Comparison of ENCODE assay signal across 1 cellular context in genomic region chr19:41859618-41860418, GRCh38.
TF ChIP-seq lines count a peak whose summit lies in the region.

RPS19 (plus strand) TSS chr19:41860255; CDS start chr19:41860775, 520 bp downstream.

TF ChIP-seq in HepG2, 621 proteins besides CTCF, POLR2A, EP300 and RAD21 (continued from another document and continues in another):
- TF ChIP-seq, protein P1, sequence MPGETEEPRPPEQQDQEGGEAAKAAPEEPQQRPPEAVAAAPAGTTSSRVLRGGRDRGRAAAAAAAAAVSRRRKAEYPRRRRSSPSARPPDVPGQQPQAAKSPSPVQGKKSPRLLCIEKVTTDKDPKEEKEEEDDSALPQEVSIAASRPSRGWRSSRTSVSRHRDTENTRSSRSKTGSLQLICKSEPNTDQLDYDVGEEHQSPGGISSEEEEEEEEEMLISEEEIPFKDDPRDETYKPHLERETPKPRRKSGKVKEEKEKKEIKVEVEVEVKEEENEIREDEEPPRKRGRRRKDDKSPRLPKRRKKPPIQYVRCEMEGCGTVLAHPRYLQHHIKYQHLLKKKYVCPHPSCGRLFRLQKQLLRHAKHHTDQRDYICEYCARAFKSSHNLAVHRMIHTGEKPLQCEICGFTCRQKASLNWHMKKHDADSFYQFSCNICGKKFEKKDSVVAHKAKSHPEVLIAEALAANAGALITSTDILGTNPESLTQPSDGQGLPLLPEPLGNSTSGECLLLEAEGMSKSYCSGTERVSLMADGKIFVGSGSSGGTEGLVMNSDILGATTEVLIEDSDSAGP (CRISPR knock-in tag; IDR thresholded peaks at IDR 0.05; ENCODE audit: borderline replicate concordance): peak; percentile 87
- peak; percentile 37; the same call in 1 of the 2 replicates for TF ChIP-seq ZNF160 (CRISPR knock-in tag; IDR thresholded peaks at IDR 0.05)
- peak; percentile 99 for TF ChIP-seq ELF1 (CRISPR knock-in tag; IDR thresholded peaks at IDR 0.05)
- 0 out of 2 replicates have a peak, but pooled peaks have one; percentile 83 for TF ChIP-seq ZNF558 (CRISPR knock-in tag; IDR thresholded peaks at IDR 0.05; ENCODE audit: borderline replicate concordance)
- TF ChIP-seq ZNF816 (CRISPR knock-in tag; IDR thresholded peaks at IDR 0.05; ENCODE audit: borderline replicate concordance): no peak; the same call in 1 of the 2 replicates
- peak; percentile 52 for TF ChIP-seq EEA1 (CRISPR knock-in tag; IDR thresholded peaks at IDR 0.05; ENCODE audit: borderline replicate concordance)
- no peak; the same call in 1 of the 2 replicates for TF ChIP-seq ZNF337 (CRISPR knock-in tag; IDR thresholded peaks at IDR 0.05; ENCODE audit: borderline replicate concordance, low read depth)
- peak; percentile 53; the same call in 1 of the 2 replicates for TF ChIP-seq ZFP36L1 (CRISPR knock-in tag; IDR thresholded peaks at IDR 0.05)
- TF ChIP-seq RBM22 (optimal IDR thresholded peaks at IDR 0.05; ENCODE audit: low read length): peak; percentile 74
- TF ChIP-seq LRRFIP1 (CRISPR knock-in tag; conservative IDR thresholded peaks at IDR 0.05): no peak
- peak; percentile 72; the same call in 1 of the 2 replicates for TF ChIP-seq ZNF331 (CRISPR knock-in tag; IDR thresholded peaks at IDR 0.05)
- peak; percentile 75 for TF ChIP-seq ZNF274 (CRISPR knock-in tag; IDR thresholded peaks at IDR 0.05)
- TF ChIP-seq ZNF674 (CRISPR knock-in tag; IDR thresholded peaks at IDR 0.05; ENCODE audit: low read depth): no peak
- peak; percentile 82 for TF ChIP-seq ZNF746 (CRISPR knock-in tag; IDR thresholded peaks at IDR 0.05)
- no peak for TF ChIP-seq ISX (CRISPR knock-in tag; conservative IDR thresholded peaks at IDR 0.05)
- TF ChIP-seq, protein P2, sequence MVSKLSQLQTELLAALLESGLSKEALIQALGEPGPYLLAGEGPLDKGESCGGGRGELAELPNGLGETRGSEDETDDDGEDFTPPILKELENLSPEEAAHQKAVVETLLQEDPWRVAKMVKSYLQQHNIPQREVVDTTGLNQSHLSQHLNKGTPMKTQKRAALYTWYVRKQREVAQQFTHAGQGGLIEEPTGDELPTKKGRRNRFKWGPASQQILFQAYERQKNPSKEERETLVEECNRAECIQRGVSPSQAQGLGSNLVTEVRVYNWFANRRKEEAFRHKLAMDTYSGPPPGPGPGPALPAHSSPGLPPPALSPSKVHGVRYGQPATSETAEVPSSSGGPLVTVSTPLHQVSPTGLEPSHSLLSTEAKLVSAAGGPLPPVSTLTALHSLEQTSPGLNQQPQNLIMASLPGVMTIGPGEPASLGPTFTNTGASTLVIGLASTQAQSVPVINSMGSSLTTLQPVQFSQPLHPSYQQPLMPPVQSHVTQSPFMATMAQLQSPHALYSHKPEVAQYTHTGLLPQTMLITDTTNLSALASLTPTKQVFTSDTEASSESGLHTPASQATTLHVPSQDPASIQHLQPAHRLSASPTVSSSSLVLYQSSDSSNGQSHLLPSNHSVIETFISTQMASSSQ (IDR thresholded peaks at IDR 0.05; ENCODE audit: low read depth): peak; percentile 45; the same call in 1 of the 2 replicates
- TF ChIP-seq, protein P2 (CRISPR knock-in tag; IDR thresholded peaks at IDR 0.05; ENCODE audit: borderline replicate concordance): peak; percentile 66
- TF ChIP-seq ARNT (IDR thresholded peaks at IDR 0.05): no peak
- TF ChIP-seq SAFB2 (CRISPR knock-in tag; IDR thresholded peaks at IDR 0.05; ENCODE audit: borderline replicate concordance, low read depth): no peak; the same call in 1 of the 2 replicates
- TF ChIP-seq PAF1 (CRISPR knock-in tag; IDR thresholded peaks at IDR 0.05): no peak
- TF ChIP-seq MXD3 (CRISPR knock-in tag; IDR thresholded peaks at IDR 0.05): 0 out of 2 replicates have a peak, but pooled peaks have one; percentile 33
- TF ChIP-seq SRF (IDR thresholded peaks at IDR 0.05; ENCODE audit: low read depth, low read length): 0 out of 2 replicates have a peak, but pooled peaks have one; percentile 25
- no peak for TF ChIP-seq ZSCAN25 (CRISPR knock-in tag; IDR thresholded peaks at IDR 0.05)
- no peak for TF ChIP-seq PRMT3 (CRISPR knock-in tag; IDR thresholded peaks at IDR 0.05; ENCODE audit: borderline replicate concordance, low read depth)
- peak; percentile 84 for TF ChIP-seq BORCS8-MEF2B (CRISPR knock-in tag; IDR thresholded peaks at IDR 0.05)
- peak; percentile 97 for TF ChIP-seq GABPB1 (CRISPR knock-in tag; IDR thresholded peaks at IDR 0.05)
- TF ChIP-seq ELF3 (CRISPR knock-in tag; IDR thresholded peaks at IDR 0.05): peak; percentile 78
- no peak for TF ChIP-seq KLF13 (CRISPR knock-in tag; IDR thresholded peaks at IDR 0.05)
- peak; percentile 97 for TF ChIP-seq NR2C2 (CRISPR knock-in tag; IDR thresholded peaks at IDR 0.05; ENCODE audit: borderline replicate concordance)
- no peak for TF ChIP-seq SUZ12 (IDR thresholded peaks at IDR 0.05; ENCODE audit: low read depth, low read length)
- no peak; the same call in none of the 2 replicates for TF ChIP-seq ZNF563 (CRISPR knock-in tag; IDR thresholded peaks at IDR 0.05)
- no peak for TF ChIP-seq SOX6 (IDR thresholded peaks at IDR 0.05)
- peak; percentile 69 for TF ChIP-seq SOX6 (CRISPR knock-in tag; IDR thresholded peaks at IDR 0.05)
- no peak for TF ChIP-seq ZIK1 (CRISPR knock-in tag; IDR thresholded peaks at IDR 0.05; ENCODE audit: borderline replicate concordance, low read depth)
- TF ChIP-seq ERF (CRISPR knock-in tag; IDR thresholded peaks at IDR 0.05): peak; percentile 47; the same call in 1 of the 2 replicates
- TF ChIP-seq, protein P3, sequence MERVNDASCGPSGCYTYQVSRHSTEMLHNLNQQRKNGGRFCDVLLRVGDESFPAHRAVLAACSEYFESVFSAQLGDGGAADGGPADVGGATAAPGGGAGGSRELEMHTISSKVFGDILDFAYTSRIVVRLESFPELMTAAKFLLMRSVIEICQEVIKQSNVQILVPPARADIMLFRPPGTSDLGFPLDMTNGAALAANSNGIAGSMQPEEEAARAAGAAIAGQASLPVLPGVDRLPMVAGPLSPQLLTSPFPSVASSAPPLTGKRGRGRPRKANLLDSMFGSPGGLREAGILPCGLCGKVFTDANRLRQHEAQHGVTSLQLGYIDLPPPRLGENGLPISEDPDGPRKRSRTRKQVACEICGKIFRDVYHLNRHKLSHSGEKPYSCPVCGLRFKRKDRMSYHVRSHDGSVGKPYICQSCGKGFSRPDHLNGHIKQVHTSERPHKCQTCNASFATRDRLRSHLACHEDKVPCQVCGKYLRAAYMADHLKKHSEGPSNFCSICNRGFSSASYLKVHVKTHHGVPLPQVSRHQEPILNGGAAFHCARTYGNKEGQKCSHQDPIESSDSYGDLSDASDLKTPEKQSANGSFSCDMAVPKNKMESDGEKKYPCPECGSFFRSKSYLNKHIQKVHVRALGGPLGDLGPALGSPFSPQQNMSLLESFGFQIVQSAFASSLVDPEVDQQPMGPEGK (CRISPR knock-in tag; IDR thresholded peaks at IDR 0.05): peak; percentile 78
- 0 out of 2 replicates have a peak, but pooled peaks have one; percentile 61 for TF ChIP-seq ZNF136 (CRISPR knock-in tag; IDR thresholded peaks at IDR 0.05; ENCODE audit: low read depth)
- TF ChIP-seq, protein P4, sequence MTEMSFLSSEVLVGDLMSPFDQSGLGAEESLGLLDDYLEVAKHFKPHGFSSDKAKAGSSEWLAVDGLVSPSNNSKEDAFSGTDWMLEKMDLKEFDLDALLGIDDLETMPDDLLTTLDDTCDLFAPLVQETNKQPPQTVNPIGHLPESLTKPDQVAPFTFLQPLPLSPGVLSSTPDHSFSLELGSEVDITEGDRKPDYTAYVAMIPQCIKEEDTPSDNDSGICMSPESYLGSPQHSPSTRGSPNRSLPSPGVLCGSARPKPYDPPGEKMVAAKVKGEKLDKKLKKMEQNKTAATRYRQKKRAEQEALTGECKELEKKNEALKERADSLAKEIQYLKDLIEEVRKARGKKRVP (CRISPR knock-in tag; IDR thresholded peaks at IDR 0.05): peak in 1 of 2 experiments; percentile 66; a peak in 1 of 4 replicates
- TF ChIP-seq THAP11 (CRISPR knock-in tag; IDR thresholded peaks at IDR 0.05): peak; percentile 94
- TF ChIP-seq KMT2A (CRISPR knock-in tag; IDR thresholded peaks at IDR 0.05): peak; percentile 48
- no peak; the same call in 1 of the 2 replicates for TF ChIP-seq ZNF205 (CRISPR knock-in tag; IDR thresholded peaks at IDR 0.05)
- TF ChIP-seq NCOA1 (CRISPR knock-in tag; IDR thresholded peaks at IDR 0.05): no peak
- TF ChIP-seq ASH2L (IDR thresholded peaks at IDR 0.05; ENCODE audit: insufficient read length, low read depth, low read length): peak; percentile 91
- TF ChIP-seq RNF2 (conservative IDR thresholded peaks at IDR 0.05; ENCODE audit: low read depth): 0 out of 2 replicates have a peak, but pooled peaks have one; percentile 55
- peak; percentile 26; the same call in 1 of the 2 replicates for TF ChIP-seq ZBTB20 (CRISPR knock-in tag; IDR thresholded peaks at IDR 0.05; ENCODE audit: borderline replicate concordance, low read depth)
- TF ChIP-seq, protein P5, sequence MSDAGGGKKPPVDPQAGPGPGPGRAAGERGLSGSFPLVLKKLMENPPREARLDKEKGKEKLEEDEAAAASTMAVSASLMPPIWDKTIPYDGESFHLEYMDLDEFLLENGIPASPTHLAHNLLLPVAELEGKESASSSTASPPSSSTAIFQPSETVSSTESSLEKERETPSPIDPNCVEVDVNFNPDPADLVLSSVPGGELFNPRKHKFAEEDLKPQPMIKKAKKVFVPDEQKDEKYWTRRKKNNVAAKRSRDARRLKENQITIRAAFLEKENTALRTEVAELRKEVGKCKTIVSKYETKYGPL (CRISPR knock-in tag; IDR thresholded peaks at IDR 0.05): no peak; the same call in 1 of the 2 replicates
- TF ChIP-seq POLR2G (IDR thresholded peaks at IDR 0.05; ENCODE audit: low read depth, low read length): peak; percentile 96
- TF ChIP-seq ZNF572 (CRISPR knock-in tag; IDR thresholded peaks at IDR 0.05): 0 out of 2 replicates have a peak, but pooled peaks have one; percentile 61
- peak; percentile 89 for TF ChIP-seq HDAC1 (CRISPR knock-in tag; IDR thresholded peaks at IDR 0.05)
- TF ChIP-seq SMAD1 (CRISPR knock-in tag; IDR thresholded peaks at IDR 0.05; ENCODE audit: borderline replicate concordance, low read depth): no peak
- no peak for TF ChIP-seq ZNF256 (CRISPR knock-in tag; conservative IDR thresholded peaks at IDR 0.05)
- TF ChIP-seq MYC (CRISPR knock-in tag; IDR thresholded peaks at IDR 0.05; ENCODE audit: borderline replicate concordance): peak; percentile 94
- peak; percentile 93 for TF ChIP-seq ZFY (CRISPR knock-in tag; IDR thresholded peaks at IDR 0.05)
- TF ChIP-seq, protein P6, sequence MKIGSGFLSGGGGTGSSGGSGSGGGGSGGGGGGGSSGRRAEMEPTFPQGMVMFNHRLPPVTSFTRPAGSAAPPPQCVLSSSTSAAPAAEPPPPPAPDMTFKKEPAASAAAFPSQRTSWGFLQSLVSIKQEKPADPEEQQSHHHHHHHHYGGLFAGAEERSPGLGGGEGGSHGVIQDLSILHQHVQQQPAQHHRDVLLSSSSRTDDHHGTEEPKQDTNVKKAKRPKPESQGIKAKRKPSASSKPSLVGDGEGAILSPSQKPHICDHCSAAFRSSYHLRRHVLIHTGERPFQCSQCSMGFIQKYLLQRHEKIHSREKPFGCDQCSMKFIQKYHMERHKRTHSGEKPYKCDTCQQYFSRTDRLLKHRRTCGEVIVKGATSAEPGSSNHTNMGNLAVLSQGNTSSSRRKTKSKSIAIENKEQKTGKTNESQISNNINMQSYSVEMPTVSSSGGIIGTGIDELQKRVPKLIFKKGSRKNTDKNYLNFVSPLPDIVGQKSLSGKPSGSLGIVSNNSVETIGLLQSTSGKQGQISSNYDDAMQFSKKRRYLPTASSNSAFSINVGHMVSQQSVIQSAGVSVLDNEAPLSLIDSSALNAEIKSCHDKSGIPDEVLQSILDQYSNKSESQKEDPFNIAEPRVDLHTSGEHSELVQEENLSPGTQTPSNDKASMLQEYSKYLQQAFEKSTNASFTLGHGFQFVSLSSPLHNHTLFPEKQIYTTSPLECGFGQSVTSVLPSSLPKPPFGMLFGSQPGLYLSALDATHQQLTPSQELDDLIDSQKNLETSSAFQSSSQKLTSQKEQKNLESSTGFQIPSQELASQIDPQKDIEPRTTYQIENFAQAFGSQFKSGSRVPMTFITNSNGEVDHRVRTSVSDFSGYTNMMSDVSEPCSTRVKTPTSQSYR (CRISPR knock-in tag; IDR thresholded peaks at IDR 0.05; ENCODE audit: borderline replicate concordance): peak; percentile 91
- peak; percentile 87 for TF ChIP-seq DMAP1 (CRISPR knock-in tag; IDR thresholded peaks at IDR 0.05)
- no peak for TF ChIP-seq IRX3 (CRISPR knock-in tag; IDR thresholded peaks at IDR 0.05; ENCODE audit: borderline replicate concordance, low read depth)
